Comparison of ENCODE assay signal across 1 cellular context in the genomic region with DNA sequence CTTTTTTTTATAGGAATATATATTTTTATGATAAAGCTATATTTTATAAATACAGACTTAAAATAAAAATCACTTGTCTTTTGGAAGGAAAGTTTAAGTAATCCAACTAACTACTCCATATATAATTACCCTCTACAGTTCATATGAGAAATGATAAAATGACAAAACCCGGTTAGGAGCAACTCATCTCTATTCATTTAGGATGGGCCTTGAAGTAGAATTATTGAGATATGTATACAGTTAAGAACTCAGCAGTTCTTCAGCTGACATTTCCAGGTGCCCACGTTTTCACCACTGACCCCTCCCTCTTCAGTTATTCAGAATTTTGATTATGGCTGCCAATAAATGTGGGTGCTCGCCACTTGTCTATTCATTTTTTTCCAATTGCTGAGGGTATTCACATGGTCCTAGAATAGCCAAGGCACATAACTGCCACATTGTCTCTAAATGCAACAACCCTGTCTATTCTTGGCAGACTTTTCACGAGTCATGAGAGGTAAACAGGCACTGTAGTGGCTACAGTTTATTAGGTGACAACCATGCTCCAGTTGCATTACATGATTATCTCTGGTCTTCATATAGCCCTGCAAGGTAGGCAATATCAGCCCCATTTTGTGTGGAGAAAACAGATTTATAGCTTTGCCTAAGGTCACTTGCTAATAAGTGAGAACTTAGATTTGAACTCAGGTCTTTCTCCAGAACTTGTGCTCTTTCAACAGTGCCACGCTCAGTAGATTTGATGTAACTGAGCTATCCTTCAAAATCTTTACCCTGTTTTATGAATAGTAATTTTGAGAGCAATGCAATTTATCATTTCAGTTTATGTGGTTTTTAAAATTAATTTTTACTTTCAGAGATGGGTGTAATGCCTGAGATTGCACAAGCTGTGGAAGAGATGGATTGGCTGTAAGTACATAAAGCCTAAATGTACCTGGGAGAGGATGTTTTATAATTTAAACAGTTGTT.
TF ChIP-seq lines count a peak whose summit lies in the region.

No MANE protein-coding gene starts in this region.

TF ChIP-seq in A549, 52 proteins besides CTCF, POLR2A, EP300 and RAD21:
- TF ChIP-seq SMC3 (IDR thresholded peaks at IDR 0.05) (no peak), EHMT2 (IDR thresholded peaks at IDR 0.05; ENCODE audit: low read depth) (no peak), HOXB5 (CRISPR knock-in tag; IDR thresholded peaks at IDR 0.05) (no peak), KDM1A (IDR thresholded peaks at IDR 0.05; ENCODE audit: low read depth) (no peak), ZFP36 (IDR thresholded peaks at IDR 0.05; ENCODE audit: borderline replicate concordance, partially characterized antibody) (no peak), RFX5 (IDR thresholded peaks at IDR 0.05) (no peak), ZNF302 (CRISPR knock-in tag; IDR thresholded peaks at IDR 0.05) (no peak), ZC3H11A (IDR thresholded peaks at IDR 0.05) (no peak), FOSB (CRISPR knock-in tag; IDR thresholded peaks at IDR 0.05) (no peak), GATA3 (IDR thresholded peaks at IDR 0.05; ENCODE audit: borderline replicate concordance) (no peak), POLR2AphosphoS2 (conservative IDR thresholded peaks at IDR 0.05; ENCODE audit: low read length) (no peak), HOXB13 (CRISPR knock-in tag; IDR thresholded peaks at IDR 0.05; ENCODE audit: low read depth) (no peak), HOXA7 (CRISPR knock-in tag; IDR thresholded peaks at IDR 0.05) (no peak)
- TF ChIP-seq, protein P1, sequence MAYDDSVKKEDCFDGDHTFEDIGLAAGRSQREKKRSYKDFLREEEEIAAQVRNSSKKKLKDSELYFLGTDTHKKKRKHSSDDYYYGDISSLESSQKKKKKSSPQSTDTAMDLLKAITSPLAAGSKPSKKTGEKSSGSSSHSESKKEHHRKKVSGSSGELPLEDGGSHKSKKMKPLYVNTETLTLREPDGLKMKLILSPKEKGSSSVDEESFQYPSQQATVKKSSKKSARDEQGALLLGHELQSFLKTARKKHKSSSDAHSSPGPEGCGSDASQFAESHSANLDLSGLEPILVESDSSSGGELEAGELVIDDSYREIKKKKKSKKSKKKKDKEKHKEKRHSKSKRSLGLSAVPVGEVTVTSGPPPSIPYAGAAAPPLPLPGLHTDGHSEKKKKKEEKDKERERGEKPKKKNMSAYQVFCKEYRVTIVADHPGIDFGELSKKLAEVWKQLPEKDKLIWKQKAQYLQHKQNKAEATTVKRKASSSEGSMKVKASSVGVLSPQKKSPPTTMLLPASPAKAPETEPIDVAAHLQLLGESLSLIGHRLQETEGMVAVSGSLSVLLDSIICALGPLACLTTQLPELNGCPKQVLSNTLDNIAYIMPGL (CRISPR knock-in tag; IDR thresholded peaks at IDR 0.05; ENCODE audit: borderline replicate concordance), result no peak
- TF ChIP-seq, protein P2, sequence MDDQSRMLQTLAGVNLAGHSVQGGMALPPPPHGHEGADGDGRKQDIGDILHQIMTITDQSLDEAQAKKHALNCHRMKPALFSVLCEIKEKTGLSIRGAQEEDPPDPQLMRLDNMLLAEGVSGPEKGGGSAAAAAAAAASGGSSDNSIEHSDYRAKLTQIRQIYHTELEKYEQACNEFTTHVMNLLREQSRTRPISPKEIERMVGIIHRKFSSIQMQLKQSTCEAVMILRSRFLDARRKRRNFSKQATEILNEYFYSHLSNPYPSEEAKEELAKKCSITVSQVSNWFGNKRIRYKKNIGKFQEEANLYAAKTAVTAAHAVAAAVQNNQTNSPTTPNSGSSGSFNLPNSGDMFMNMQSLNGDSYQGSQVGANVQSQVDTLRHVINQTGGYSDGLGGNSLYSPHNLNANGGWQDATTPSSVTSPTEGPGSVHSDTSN (IDR thresholded peaks at IDR 0.05), result no peak
- TF ChIP-seq, protein P3, sequence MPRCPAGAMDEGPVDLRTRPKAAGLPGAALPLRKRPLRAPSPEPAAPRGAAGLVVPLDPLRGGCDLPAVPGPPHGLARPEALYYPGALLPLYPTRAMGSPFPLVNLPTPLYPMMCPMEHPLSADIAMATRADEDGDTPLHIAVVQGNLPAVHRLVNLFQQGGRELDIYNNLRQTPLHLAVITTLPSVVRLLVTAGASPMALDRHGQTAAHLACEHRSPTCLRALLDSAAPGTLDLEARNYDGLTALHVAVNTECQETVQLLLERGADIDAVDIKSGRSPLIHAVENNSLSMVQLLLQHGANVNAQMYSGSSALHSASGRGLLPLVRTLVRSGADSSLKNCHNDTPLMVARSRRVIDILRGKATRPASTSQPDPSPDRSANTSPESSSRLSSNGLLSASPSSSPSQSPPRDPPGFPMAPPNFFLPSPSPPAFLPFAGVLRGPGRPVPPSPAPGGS (IDR thresholded peaks at IDR 0.05), result no peak
- TF ChIP-seq, protein P4, sequence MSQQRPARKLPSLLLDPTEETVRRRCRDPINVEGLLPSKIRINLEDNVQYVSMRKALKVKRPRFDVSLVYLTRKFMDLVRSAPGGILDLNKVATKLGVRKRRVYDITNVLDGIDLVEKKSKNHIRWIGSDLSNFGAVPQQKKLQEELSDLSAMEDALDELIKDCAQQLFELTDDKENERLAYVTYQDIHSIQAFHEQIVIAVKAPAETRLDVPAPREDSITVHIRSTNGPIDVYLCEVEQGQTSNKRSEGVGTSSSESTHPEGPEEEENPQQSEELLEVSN (IDR thresholded peaks at IDR 0.05; ENCODE audit: borderline replicate concordance, low read depth), result no peak
- TF ChIP-seq, protein P5, sequence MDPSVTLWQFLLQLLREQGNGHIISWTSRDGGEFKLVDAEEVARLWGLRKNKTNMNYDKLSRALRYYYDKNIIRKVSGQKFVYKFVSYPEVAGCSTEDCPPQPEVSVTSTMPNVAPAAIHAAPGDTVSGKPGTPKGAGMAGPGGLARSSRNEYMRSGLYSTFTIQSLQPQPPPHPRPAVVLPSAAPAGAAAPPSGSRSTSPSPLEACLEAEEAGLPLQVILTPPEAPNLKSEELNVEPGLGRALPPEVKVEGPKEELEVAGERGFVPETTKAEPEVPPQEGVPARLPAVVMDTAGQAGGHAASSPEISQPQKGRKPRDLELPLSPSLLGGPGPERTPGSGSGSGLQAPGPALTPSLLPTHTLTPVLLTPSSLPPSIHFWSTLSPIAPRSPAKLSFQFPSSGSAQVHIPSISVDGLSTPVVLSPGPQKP (IDR thresholded peaks at IDR 0.05; ENCODE audit: low read depth, low read length), result no peak
